28 cellular contexts compared by ENCODE assay signal in genomic region chr5:36366883-36367282, GRCh38.
A peak's percentile ranks its signal among the peaks of the same experiment; 100 is the strongest.
DNase-seq lines count a peak whose midpoint lies in the region; ATAC-seq and TF ChIP-seq lines count a peak whose summit lies in the region.
"Had no signal": no experiment of that assay in that cellular context is flagged by ENCODE, and none has a peak within 500 bp of the region (broad histone marks: within the 10 kb centered on the region; RNA-seq: fewer than 3 reads in every experiment).

No MANE protein-coding gene starts in this region.

- no peaks in the 10 kb centered on the region for H3K4me1 Mint-ChIP-seq in natural killer cell treated with Interleukin-12 subunit alpha and Interleukin-12 subunit beta and Interleukin-15 and Interleukin-18, amount 100 ng/mL, for 72 hours (ENCODE audit: low read depth in 2 of 2)
- H3K4me1 Mint-ChIP-seq: stimulated activated effector memory CD8-positive, alpha-beta T cell treated with anti-CD3 and anti-CD28 coated beads, Interleukin-12 subunit alpha, Interleukin-12 subunit beta, amount 100 ng/mL, for 72 hours had no signal

- peaks cover 4 to 7% of the 10 kb centered on the region in 2 donors for H3K27me3 Mint-ChIP-seq in natural killer cell treated with Interleukin-12 subunit alpha and Interleukin-12 subunit beta and Interleukin-15 and Interleukin-18, amount 100 ng/mL, for 72 hours

- H3K27ac Mint-ChIP-seq in natural killer cell treated with Interleukin-12 subunit alpha and Interleukin-12 subunit beta and Interleukin-15 and Interleukin-18, amount 100 ng/mL, for 72 hours: no peak overlapping the region
- H3K27ac Mint-ChIP-seq: activated CD4-positive, alpha-beta memory T cell treated with anti-CD3 and anti-CD28 coated beads for 36 hours; activated T-helper 17 cell treated with anti-CD3 and anti-CD28 coated beads, Interleukin-2, amount 50 U/mL, for 72 hours; CD4-positive, alpha-beta memory T cell; naive thymus-derived CD8-positive, alpha-beta T cell; stimulated activated effector memory CD8-positive, alpha-beta T cell treated with anti-CD3 and anti-CD28 coated beads, Interleukin-12 subunit alpha, Interleukin-12 subunit beta, amount 100 ng/mL, for 72 hours had no signal

- H3K9me3 Mint-ChIP-seq in natural killer cell treated with Interleukin-12 subunit alpha and Interleukin-12 subunit beta and Interleukin-15 and Interleukin-18, amount 100 ng/mL, for 72 hours: peaks cover 3% of the 10 kb centered on the region
- H3K9me3 Mint-ChIP-seq: activated CD4-positive, alpha-beta memory T cell treated with anti-CD3 and anti-CD28 coated beads for 36 hours; stimulated activated effector memory CD8-positive, alpha-beta T cell treated with anti-CD3 and anti-CD28 coated beads, Interleukin-12 subunit alpha, Interleukin-12 subunit beta, amount 100 ng/mL, for 72 hours had no signal

- H3K36me3 ChIP-seq in transverse colon: no peaks in the 10 kb centered on the region

- H3K27ac ChIP-seq in transverse colon: peak overlapping the region in 3 of 4 donors; percentile 13 to 45 (median 14)
- H3K27ac ChIP-seq: RWPE1 had no signal

- peak; percentile 24 for ATAC-seq in left lobe of liver
- ATAC-seq in natural killer cell treated with Interleukin-12 subunit alpha and Interleukin-12 subunit beta and Interleukin-15 and Interleukin-18, amount 100 ng/mL, for 72 hours: no peak
- ATAC-seq: activated T-helper 17 cell treated with anti-CD3 and anti-CD28 coated beads, Interleukin-2, amount 50 U/mL, for 72 hours; naive thymus-derived CD8-positive, alpha-beta T cell; stimulated activated effector memory CD8-positive, alpha-beta T cell treated with anti-CD3 and anti-CD28 coated beads, Interleukin-12 subunit alpha, Interleukin-12 subunit beta, amount 100 ng/mL, for 72 hours had no signal

- DNase-seq in LHCN-M2 (ENCODE audit: low read depth): peak; percentile 33
- DNase-seq in astrocyte of the spinal cord (ENCODE audit: low read depth, low spot score): peak; percentile 76
- DNase-seq in left lobe of liver (ENCODE audit: low spot score): no peak
- DNase-seq in transverse colon: no peak
- no peak for DNase-seq in NCI-H2029 treated with DMSO at 0.1 percent for 48 hours (lab: John Stamatoyannopoulos, UW)
- DNase-seq in NCI-H2081 treated with DMSO at 0.1 percent for 48 hours (lab: John Stamatoyannopoulos, UW): no peak
- no peak for DNase-seq in natural killer cell treated with Interleukin-12 subunit alpha and Interleukin-12 subunit beta and Interleukin-15 and Interleukin-18, amount 100 ng/mL, for 72 hours (ENCODE audit: low spot score)
- DNase-seq: activated CD4-positive, alpha-beta memory T cell treated with anti-CD3 and anti-CD28 coated beads for 36 hours; activated CD4-positive, CD25-positive, alpha-beta regulatory T cell treated with anti-CD3 and anti-CD28 coated beads, Interleukin-2, amount 50 U/mL, for 72 hours; activated CD8-positive, alpha-beta memory T cell treated with anti-CD3 and anti-CD28 coated beads, Interleukin-2, amount 50 U/mL, for 48 hours; activated naive CD4-positive, alpha-beta T cell treated with anti-CD3 and anti-CD28 coated beads, Interleukin-2, amount 50 U/mL, for 16 hours; amygdala; caudate nucleus; CD4-positive, alpha-beta memory T cell; dermis blood vessel endothelial cell; DMS 273 treated with DMSO at 0.1 percent for 48 hours; glutamatergic neuron; islet precursor cell; midbrain; naive thymus-derived CD8-positive, alpha-beta T cell; NCI-H1436; NCI-H446; NCI-H774; stimulated activated CD4-positive, alpha-beta T cell treated with anti-CD3 and anti-CD28 coated beads, Interleukin-4, amount 100 ng/mL, for 24 hours; substantia nigra had no signal

- in situ Hi-C loops in astrocyte of the spinal cord (cut with HindIII; ENCODE audit: low sequenced_read_pairs) (no loop called here), transverse colon (cut with MboI; ENCODE audit: low pct_ligation_motif_present in 1 of 4, low pct_unique_long_range_greater_than_20kb in 1 of 4, low sequenced_read_pairs in 3 of 4) (no loop called here)

- H3K4me3 ChIP-seq in astrocyte of the spinal cord (ENCODE audit: low read depth, low read length) (no peak overlapping the region), transverse colon (no peak overlapping the region)

- TF ChIP-seq CTCF in astrocyte of the spinal cord (IDR thresholded peaks at IDR 0.05; ENCODE audit: low read depth, low read length) (no peak), transverse colon (IDR thresholded peaks at IDR 0.05) (no peak)

- TF ChIP-seq EP300 in transverse colon (IDR thresholded peaks at IDR 0.05; ENCODE audit: low read depth): no peak

- intact Hi-C loops in transverse colon (cut with DNase I; ENCODE audit: low total_unique reads): no loop called here

- no peak overlapping the region for H3K4me3 Mint-ChIP-seq in natural killer cell treated with Interleukin-12 subunit alpha and Interleukin-12 subunit beta and Interleukin-15 and Interleukin-18, amount 100 ng/mL, for 72 hours
- H3K4me3 Mint-ChIP-seq: activated CD4-positive, alpha-beta memory T cell treated with anti-CD3 and anti-CD28 coated beads for 36 hours; activated T-helper 17 cell treated with anti-CD3 and anti-CD28 coated beads, Interleukin-2, amount 50 U/mL, for 72 hours; CD4-positive, alpha-beta memory T cell; naive thymus-derived CD8-positive, alpha-beta T cell; stimulated activated effector memory CD8-positive, alpha-beta T cell treated with anti-CD3 and anti-CD28 coated beads, Interleukin-12 subunit alpha, Interleukin-12 subunit beta, amount 100 ng/mL, for 72 hours had no signal

- peaks cover 0 to 12% (median 3%) of the 10 kb centered on the region in 4 donors for H3K4me1 ChIP-seq in transverse colon

- no peaks in the 10 kb centered on the region for H3K9me3 ChIP-seq in transverse colon

- no peaks in the 10 kb centered on the region for H3K36me3 Mint-ChIP-seq in natural killer cell treated with Interleukin-12 subunit alpha and Interleukin-12 subunit beta and Interleukin-15 and Interleukin-18, amount 100 ng/mL, for 72 hours
- H3K36me3 Mint-ChIP-seq: activated CD4-positive, alpha-beta memory T cell treated with anti-CD3 and anti-CD28 coated beads for 36 hours; CD4-positive, alpha-beta memory T cell; naive thymus-derived CD8-positive, alpha-beta T cell; stimulated activated effector memory CD8-positive, alpha-beta T cell treated with anti-CD3 and anti-CD28 coated beads, Interleukin-12 subunit alpha, Interleukin-12 subunit beta, amount 100 ng/mL, for 72 hours had no signal

- TF ChIP-seq POLR2A in transverse colon (IDR thresholded peaks at IDR 0.05): no peak

- 29 to 40% methylated on average over 1 of the region's 1 CpG for WGBS in transverse colon (ENCODE audit: low coverage in 1 of 2), 2 donors

- no peaks in the 10 kb centered on the region for H3K27me3 ChIP-seq in transverse colon

Comparison
In these comparisons a context has a peak if more than half of its experiments do, and no peak if none do; other contexts are left out.
1. DNase-seq: peak in LHCN-M2 (single experiment) and astrocyte of the spinal cord (single experiment); none in left lobe of liver (single experiment), transverse colon (single experiment), NCI-H2029 treated with DMSO at 0.1 percent for 48 hours (single experiment), NCI-H2081 treated with DMSO at 0.1 percent for 48 hours (single experiment) and natural killer cell treated with Interleukin-12 subunit alpha and Interleukin-12 subunit beta and Interleukin-15 and Interleukin-18, amount 100 ng/mL, for 72 hours (single experiment).